In the genomic region with DNA sequence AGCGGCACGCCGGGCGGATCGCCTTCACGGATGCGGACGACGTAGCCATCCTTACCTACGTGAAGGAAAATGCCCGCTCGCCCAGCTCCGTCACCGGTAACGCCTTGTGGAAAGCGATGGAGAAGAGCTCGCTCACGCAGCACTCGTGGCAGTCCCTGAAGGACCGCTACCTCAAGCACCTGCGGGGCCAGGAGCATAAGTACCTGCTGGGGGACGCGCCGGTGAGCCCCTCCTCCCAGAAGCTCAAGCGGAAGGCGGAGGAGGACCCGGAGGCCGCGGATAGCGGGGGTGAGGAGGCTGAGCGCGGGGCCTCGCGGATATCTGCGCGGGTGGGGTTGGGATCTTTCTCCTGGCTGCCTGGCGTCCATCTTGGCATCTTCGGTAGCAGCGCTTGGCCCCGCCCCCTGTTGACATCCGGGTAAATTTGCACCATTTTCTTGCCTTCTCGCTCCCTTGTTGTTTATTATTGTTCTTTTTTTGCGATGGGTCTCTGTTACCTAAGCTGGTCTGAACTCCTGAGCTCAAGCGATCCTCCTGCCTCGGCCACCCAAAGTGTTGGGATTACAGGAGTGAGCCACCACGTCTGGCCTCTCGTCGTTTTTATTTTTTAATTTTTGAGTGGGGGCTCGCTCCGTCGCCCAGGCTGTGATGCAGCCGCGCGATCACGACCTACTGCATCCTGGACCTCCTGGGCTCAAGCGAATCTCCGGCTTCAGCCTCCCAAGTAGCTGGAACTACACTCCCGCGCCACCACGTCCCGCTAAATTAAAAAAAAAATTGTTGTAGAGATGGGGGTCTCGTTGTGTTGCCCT, we compare ENCODE assay signal across 1 cellular context.
TF ChIP-seq lines count a peak whose summit lies in the region.

No MANE protein-coding gene starts in this region.

TF ChIP-seq in HepG2, 621 proteins besides CTCF, POLR2A, EP300 and RAD21 (continued from another document and continues in another):
- TF ChIP-seq, protein P1, sequence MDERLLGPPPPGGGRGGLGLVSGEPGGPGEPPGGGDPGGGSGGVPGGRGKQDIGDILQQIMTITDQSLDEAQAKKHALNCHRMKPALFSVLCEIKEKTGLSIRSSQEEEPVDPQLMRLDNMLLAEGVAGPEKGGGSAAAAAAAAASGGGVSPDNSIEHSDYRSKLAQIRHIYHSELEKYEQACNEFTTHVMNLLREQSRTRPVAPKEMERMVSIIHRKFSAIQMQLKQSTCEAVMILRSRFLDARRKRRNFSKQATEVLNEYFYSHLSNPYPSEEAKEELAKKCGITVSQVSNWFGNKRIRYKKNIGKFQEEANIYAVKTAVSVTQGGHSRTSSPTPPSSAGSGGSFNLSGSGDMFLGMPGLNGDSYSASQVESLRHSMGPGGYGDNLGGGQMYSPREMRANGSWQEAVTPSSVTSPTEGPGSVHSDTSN (CRISPR knock-in tag; IDR thresholded peaks at IDR 0.05), result no peak
- TF ChIP-seq TEAD3 (CRISPR knock-in tag; optimal IDR thresholded peaks at IDR 0.05; ENCODE audit: borderline replicate concordance), result no peak
- TF ChIP-seq ZNF7 (CRISPR knock-in tag; IDR thresholded peaks at IDR 0.05), result no peak
- peak; percentile 57; the same call in 1 of the 2 replicates for TF ChIP-seq HOXA3 (CRISPR knock-in tag; IDR thresholded peaks at IDR 0.05)
- TF ChIP-seq ZNF460 (CRISPR knock-in tag; IDR thresholded peaks at IDR 0.05; ENCODE audit: borderline replicate concordance), result no peak
- no peak for TF ChIP-seq ZFP62 (CRISPR knock-in tag; IDR thresholded peaks at IDR 0.05)
- peak; percentile 33; the same call in 1 of the 2 replicates for TF ChIP-seq SALL1 (CRISPR knock-in tag; IDR thresholded peaks at IDR 0.05)
- TF ChIP-seq ZNF558 (CRISPR knock-in tag; IDR thresholded peaks at IDR 0.05; ENCODE audit: borderline replicate concordance), result no peak
- no peak for TF ChIP-seq ZNF143 (CRISPR knock-in tag; IDR thresholded peaks at IDR 0.05)
- TF ChIP-seq ZNF468 (CRISPR knock-in tag; IDR thresholded peaks at IDR 0.05), result no peak; the same call in 1 of the 2 replicates
- no peak; the same call in 1 of the 2 replicates for TF ChIP-seq KAT7 (CRISPR knock-in tag; IDR thresholded peaks at IDR 0.05; ENCODE audit: borderline replicate concordance)
- TF ChIP-seq ZNF431 (CRISPR knock-in tag; IDR thresholded peaks at IDR 0.05; ENCODE audit: borderline replicate concordance, low read depth), result peak; percentile 6; the same call in 1 of the 2 replicates
- no peak; the same call in 1 of the 2 replicates for TF ChIP-seq ZNF556 (CRISPR knock-in tag; IDR thresholded peaks at IDR 0.05; ENCODE audit: borderline replicate concordance)
- TF ChIP-seq AKAP8 (CRISPR knock-in tag; IDR thresholded peaks at IDR 0.05), result no peak
- no peak; the same call in 1 of the 2 replicates for TF ChIP-seq TSC22D2 (CRISPR knock-in tag; IDR thresholded peaks at IDR 0.05; ENCODE audit: borderline replicate concordance)
- peak; percentile 53 for TF ChIP-seq RBM39 (IDR thresholded peaks at IDR 0.05; ENCODE audit: low read depth, low read length, poor library complexity, severe bottlenecking)
- no peak for TF ChIP-seq PRMT3 (CRISPR knock-in tag; IDR thresholded peaks at IDR 0.05; ENCODE audit: borderline replicate concordance, low read depth)
- 0 out of 2 replicates have a peak, but pooled peaks have one; percentile 17 for TF ChIP-seq ZNF20 (CRISPR knock-in tag; IDR thresholded peaks at IDR 0.05)
- no peak; the same call in 1 of the 2 replicates for TF ChIP-seq HMG20B (CRISPR knock-in tag; conservative IDR thresholded peaks at IDR 0.05)
- no peak for TF ChIP-seq FOXM1 (CRISPR knock-in tag; IDR thresholded peaks at IDR 0.05)
- TF ChIP-seq, protein P2, sequence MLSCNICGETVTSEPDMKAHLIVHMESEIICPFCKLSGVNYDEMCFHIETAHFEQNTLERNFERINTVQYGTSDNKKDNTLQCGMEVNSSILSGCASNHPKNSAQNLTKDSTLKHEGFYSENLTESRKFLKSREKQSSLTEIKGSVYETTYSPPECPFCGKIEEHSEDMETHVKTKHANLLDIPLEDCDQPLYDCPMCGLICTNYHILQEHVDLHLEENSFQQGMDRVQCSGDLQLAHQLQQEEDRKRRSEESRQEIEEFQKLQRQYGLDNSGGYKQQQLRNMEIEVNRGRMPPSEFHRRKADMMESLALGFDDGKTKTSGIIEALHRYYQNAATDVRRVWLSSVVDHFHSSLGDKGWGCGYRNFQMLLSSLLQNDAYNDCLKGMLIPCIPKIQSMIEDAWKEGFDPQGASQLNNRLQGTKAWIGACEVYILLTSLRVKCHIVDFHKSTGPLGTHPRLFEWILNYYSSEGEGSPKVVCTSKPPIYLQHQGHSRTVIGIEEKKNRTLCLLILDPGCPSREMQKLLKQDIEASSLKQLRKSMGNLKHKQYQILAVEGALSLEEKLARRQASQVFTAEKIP (CRISPR knock-in tag; IDR thresholded peaks at IDR 0.05; ENCODE audit: borderline replicate concordance), result no peak
- TF ChIP-seq HOXD1 (CRISPR knock-in tag; IDR thresholded peaks at IDR 0.05), result no peak
- no peak; the same call in none of the 2 replicates for TF ChIP-seq ARNTL (CRISPR knock-in tag; IDR thresholded peaks at IDR 0.05)
- peak; percentile 79 for TF ChIP-seq KMT2B (CRISPR knock-in tag; IDR thresholded peaks at IDR 0.05)
- TF ChIP-seq SATB2 (CRISPR knock-in tag; IDR thresholded peaks at IDR 0.05), result no peak
- TF ChIP-seq, protein P3, sequence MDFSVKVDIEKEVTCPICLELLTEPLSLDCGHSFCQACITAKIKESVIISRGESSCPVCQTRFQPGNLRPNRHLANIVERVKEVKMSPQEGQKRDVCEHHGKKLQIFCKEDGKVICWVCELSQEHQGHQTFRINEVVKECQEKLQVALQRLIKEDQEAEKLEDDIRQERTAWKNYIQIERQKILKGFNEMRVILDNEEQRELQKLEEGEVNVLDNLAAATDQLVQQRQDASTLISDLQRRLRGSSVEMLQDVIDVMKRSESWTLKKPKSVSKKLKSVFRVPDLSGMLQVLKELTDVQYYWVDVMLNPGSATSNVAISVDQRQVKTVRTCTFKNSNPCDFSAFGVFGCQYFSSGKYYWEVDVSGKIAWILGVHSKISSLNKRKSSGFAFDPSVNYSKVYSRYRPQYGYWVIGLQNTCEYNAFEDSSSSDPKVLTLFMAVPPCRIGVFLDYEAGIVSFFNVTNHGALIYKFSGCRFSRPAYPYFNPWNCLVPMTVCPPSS (IDR thresholded peaks at IDR 0.05), result no peak
- TF ChIP-seq, protein P4, sequence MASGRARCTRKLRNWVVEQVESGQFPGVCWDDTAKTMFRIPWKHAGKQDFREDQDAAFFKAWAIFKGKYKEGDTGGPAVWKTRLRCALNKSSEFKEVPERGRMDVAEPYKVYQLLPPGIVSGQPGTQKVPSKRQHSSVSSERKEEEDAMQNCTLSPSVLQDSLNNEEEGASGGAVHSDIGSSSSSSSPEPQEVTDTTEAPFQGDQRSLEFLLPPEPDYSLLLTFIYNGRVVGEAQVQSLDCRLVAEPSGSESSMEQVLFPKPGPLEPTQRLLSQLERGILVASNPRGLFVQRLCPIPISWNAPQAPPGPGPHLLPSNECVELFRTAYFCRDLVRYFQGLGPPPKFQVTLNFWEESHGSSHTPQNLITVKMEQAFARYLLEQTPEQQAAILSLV (CRISPR knock-in tag; IDR thresholded peaks at IDR 0.05; ENCODE audit: borderline replicate concordance), result no peak
- no peak for TF ChIP-seq HDAC2 (CRISPR knock-in tag; IDR thresholded peaks at IDR 0.05)
- no peak for TF ChIP-seq ZMYM2 (CRISPR knock-in tag; IDR thresholded peaks at IDR 0.05)
- TF ChIP-seq, protein P5, sequence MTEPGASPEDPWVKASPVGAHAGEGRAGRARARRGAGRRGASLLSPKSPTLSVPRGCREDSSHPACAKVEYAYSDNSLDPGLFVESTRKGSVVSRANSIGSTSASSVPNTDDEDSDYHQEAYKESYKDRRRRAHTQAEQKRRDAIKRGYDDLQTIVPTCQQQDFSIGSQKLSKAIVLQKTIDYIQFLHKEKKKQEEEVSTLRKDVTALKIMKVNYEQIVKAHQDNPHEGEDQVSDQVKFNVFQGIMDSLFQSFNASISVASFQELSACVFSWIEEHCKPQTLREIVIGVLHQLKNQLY (CRISPR knock-in tag; IDR thresholded peaks at IDR 0.05), result no peak
- TF ChIP-seq ZFP1 (CRISPR knock-in tag; IDR thresholded peaks at IDR 0.05), result no peak
- TF ChIP-seq ZNF124 (CRISPR knock-in tag; IDR thresholded peaks at IDR 0.05), result 0 out of 2 replicates have a peak, but pooled peaks have one; percentile 22
- TF ChIP-seq, protein P6, sequence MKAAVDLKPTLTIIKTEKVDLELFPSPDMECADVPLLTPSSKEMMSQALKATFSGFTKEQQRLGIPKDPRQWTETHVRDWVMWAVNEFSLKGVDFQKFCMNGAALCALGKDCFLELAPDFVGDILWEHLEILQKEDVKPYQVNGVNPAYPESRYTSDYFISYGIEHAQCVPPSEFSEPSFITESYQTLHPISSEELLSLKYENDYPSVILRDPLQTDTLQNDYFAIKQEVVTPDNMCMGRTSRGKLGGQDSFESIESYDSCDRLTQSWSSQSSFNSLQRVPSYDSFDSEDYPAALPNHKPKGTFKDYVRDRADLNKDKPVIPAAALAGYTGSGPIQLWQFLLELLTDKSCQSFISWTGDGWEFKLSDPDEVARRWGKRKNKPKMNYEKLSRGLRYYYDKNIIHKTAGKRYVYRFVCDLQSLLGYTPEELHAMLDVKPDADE (CRISPR knock-in tag; IDR thresholded peaks at IDR 0.05), result no peak
- TF ChIP-seq, protein P7, sequence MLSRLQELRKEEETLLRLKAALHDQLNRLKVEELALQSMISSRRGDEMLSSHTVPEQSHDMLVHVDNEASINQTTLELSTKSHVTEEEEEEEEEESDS (CRISPR knock-in tag; IDR thresholded peaks at IDR 0.05; ENCODE audit: borderline replicate concordance), result no peak
- TF ChIP-seq, protein P8, sequence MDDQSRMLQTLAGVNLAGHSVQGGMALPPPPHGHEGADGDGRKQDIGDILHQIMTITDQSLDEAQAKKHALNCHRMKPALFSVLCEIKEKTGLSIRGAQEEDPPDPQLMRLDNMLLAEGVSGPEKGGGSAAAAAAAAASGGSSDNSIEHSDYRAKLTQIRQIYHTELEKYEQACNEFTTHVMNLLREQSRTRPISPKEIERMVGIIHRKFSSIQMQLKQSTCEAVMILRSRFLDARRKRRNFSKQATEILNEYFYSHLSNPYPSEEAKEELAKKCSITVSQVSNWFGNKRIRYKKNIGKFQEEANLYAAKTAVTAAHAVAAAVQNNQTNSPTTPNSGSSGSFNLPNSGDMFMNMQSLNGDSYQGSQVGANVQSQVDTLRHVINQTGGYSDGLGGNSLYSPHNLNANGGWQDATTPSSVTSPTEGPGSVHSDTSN (CRISPR knock-in tag; IDR thresholded peaks at IDR 0.05; ENCODE audit: borderline replicate concordance), result no peak
- TF ChIP-seq, protein P9, sequence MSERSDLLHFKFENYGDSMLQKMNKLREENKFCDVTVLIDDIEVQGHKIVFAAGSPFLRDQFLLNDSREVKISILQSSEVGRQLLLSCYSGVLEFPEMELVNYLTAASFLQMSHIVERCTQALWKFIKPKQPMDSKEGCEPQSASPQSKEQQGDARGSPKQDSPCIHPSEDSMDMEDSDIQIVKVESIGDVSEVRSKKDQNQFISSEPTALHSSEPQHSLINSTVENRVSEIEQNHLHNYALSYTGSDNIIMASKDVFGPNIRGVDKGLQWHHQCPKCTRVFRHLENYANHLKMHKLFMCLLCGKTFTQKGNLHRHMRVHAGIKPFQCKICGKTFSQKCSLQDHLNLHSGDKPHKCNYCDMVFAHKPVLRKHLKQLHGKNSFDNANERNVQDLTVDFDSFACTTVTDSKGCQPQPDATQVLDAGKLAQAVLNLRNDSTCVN (CRISPR knock-in tag; IDR thresholded peaks at IDR 0.05; ENCODE audit: borderline replicate concordance), result peak; percentile 57
- TF ChIP-seq, protein P10, sequence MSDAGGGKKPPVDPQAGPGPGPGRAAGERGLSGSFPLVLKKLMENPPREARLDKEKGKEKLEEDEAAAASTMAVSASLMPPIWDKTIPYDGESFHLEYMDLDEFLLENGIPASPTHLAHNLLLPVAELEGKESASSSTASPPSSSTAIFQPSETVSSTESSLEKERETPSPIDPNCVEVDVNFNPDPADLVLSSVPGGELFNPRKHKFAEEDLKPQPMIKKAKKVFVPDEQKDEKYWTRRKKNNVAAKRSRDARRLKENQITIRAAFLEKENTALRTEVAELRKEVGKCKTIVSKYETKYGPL (CRISPR knock-in tag; IDR thresholded peaks at IDR 0.05), result no peak
- TF ChIP-seq, protein P11, sequence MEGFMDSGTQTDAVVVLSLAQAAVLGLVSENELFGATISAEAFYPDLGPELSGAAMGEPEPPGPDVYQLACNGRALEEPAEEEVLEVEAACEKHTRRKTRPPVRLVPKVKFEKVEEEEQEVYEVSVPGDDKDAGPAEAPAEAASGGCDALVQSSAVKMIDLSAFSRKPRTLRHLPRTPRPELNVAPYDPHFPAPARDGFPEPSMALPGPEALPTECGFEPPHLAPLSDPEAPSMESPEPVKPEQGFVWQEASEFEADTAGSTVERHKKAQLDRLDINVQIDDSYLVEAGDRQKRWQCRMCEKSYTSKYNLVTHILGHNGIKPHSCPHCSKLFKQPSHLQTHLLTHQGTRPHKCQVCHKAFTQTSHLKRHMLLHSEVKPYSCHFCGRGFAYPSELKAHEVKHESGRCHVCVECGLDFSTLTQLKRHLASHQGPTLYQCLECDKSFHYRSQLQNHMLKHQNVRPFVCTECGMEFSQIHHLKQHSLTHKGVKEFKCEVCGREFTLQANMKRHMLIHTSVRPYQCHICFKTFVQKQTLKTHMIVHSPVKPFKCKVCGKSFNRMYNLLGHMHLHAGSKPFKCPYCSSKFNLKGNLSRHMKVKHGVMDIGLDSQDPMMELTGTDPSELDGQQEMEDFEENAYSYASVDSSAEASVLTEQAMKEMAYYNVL (CRISPR knock-in tag; IDR thresholded peaks at IDR 0.05; ENCODE audit: borderline replicate concordance), result no peak
- TF ChIP-seq ASH2L (IDR thresholded peaks at IDR 0.05; ENCODE audit: insufficient read length, low read depth, low read length), result peak; percentile 15
- TF ChIP-seq ATRX (CRISPR knock-in tag; IDR thresholded peaks at IDR 0.05; ENCODE audit: borderline replicate concordance), result no peak
- TF ChIP-seq, protein P12, sequence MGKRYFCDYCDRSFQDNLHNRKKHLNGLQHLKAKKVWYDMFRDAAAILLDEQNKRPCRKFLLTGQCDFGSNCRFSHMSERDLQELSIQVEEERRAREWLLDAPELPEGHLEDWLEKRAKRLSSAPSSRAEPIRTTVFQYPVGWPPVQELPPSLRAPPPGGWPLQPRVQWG (CRISPR knock-in tag; IDR thresholded peaks at IDR 0.05; ENCODE audit: borderline replicate concordance, low read depth), result no peak
- TF ChIP-seq ESRRA (CRISPR knock-in tag; IDR thresholded peaks at IDR 0.05; ENCODE audit: low read depth), result no peak
- TF ChIP-seq ZNF841 (CRISPR knock-in tag; IDR thresholded peaks at IDR 0.05; ENCODE audit: borderline replicate concordance), result no peak
- no peak for TF ChIP-seq EHMT2 (IDR thresholded peaks at IDR 0.05; ENCODE audit: borderline replicate concordance, low read depth, low read length)
- peak; percentile 84 for TF ChIP-seq KDM5A (IDR thresholded peaks at IDR 0.05; ENCODE audit: borderline replicate concordance, low read length)
- peak; percentile 61; the same call in 1 of the 2 replicates for TF ChIP-seq MTF2 (CRISPR knock-in tag; IDR thresholded peaks at IDR 0.05; ENCODE audit: borderline replicate concordance)
- TF ChIP-seq HNRNPK (IDR thresholded peaks at IDR 0.05; ENCODE audit: low read depth, low read length, poor library complexity, severe bottlenecking), result no peak
- peak; percentile 19; the same call in 1 of the 2 replicates for TF ChIP-seq IRF2 (CRISPR knock-in tag; IDR thresholded peaks at IDR 0.05)
- no peak for TF ChIP-seq GATA4 (IDR thresholded peaks at IDR 0.05; ENCODE audit: borderline replicate concordance, low read depth)
